10 cellular contexts compared by ENCODE assay signal in the genomic region with DNA sequence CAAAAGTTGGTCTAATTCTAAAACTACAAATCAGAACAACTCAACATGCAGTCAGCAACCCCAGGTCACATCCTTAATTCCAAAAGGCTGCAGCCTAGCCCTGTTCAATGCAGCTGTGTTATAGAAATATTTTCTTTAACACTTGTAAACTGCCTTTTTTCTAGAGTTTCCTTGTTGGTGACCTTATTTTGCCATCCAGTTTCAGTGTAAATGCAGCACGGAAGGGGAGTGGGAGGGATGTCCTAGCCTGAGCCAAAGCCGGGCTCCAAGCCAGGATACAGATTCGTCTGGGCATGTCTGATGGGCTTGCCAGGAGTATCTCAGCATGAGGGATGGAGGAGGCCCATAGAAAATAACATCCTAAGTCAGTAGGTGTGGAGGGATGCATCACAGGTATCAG. TPM values are rescaled to one million over a fixed set of nuclear protein-coding genes. Genes with fewer than 3 reads are reported as not detected.
DNase-seq lines count a peak whose midpoint lies in the region; ATAC-seq, FAIRE-seq and TF ChIP-seq lines count a peak whose summit lies in the region.
"Had no signal": no experiment of that assay in that cellular context is flagged by ENCODE, and none has a peak within 500 bp of the region (broad histone marks: within the 10 kb centered on the region; RNA-seq: fewer than 3 reads in every experiment).

No MANE protein-coding gene starts in this region.

- ATAC-seq in right lobe of liver = peak in 3 of 4 donors; percentile 15 to 45 (median 26)
- ATAC-seq in GM19035 (IDR thresholded peaks at IDR 0.05; ENCODE audit: unreplicated experiment) = no peak

- TF ChIP-seq POLR2A in right lobe of liver (IDR thresholded peaks at IDR 0.05) = no peak

- no peak overlapping the region for H2AFZ ChIP-seq in ACC112 (ENCODE audit: low read length, unreplicated experiment)

- peak overlapping the region; percentile 60 for H3K27ac ChIP-seq in ACC112 (ENCODE audit: low read depth, low read length)
- H3K27ac ChIP-seq in right lobe of liver = no peak overlapping the region

- WGBS in right lobe of liver (ENCODE audit: insufficient coverage, low coverage, low lambda C conversion rate, missing lambda C conversion rate) = 4% methylated on average over 3 of the region's 3 CpGs

- no peaks in the 10 kb centered on the region for H3K9me3 ChIP-seq in right lobe of liver

- H3K4me3 ChIP-seq in ACC112 (ENCODE audit: low read depth, low read length) (no peak overlapping the region), bronchial epithelial cell (ENCODE audit: low read depth, low read length) (no peak overlapping the region), right lobe of liver (no peak overlapping the region)

- DNase-seq in NCI-H2081 (lab: John Stamatoyannopoulos, UW) (peak; percentile 86 to 96), bronchial epithelial cell (ENCODE audit: low read depth) (peak; percentile 91), right lobe of liver (peak in 1 of 3 donors; percentile 66), foreskin melanocyte (no peak), 8988T (no peak), HUDEP-2 (lab: John Stamatoyannopoulos, UW; ENCODE audit: unreplicated experiment in 76 of 76) (no peak)
- DNase-seq: AML-193 had no signal

- H3K27me3 ChIP-seq in ACC112 (ENCODE audit: insufficient read depth, low read length) (no peaks in the 10 kb centered on the region), bronchial epithelial cell (ENCODE audit: control insufficient read depth, insufficient read depth, low read length) (no peaks in the 10 kb centered on the region), right lobe of liver (no peaks in the 10 kb centered on the region)

- peaks cover 31% of the 10 kb centered on the region for H3K4me1 ChIP-seq in ACC112 (ENCODE audit: control insufficient read depth, insufficient read depth, low read length, unreplicated experiment)
- peaks cover 0 to 44% (median 15%) of the 10 kb centered on the region in 4 donors for H3K4me1 ChIP-seq in right lobe of liver

- TF ChIP-seq CTCF in bronchial epithelial cell (IDR thresholded peaks at IDR 0.05; ENCODE audit: insufficient read depth, low read length, severe bottlenecking) = no peak
- TF ChIP-seq CTCF in right lobe of liver (IDR thresholded peaks at IDR 0.05) = no peak

- intact Hi-C loops in right lobe of liver (cut with DNase I) = no loop called here

- H3K36me3 ChIP-seq in ACC112 (ENCODE audit: insufficient read depth, low read length) (no peaks in the 10 kb centered on the region), bronchial epithelial cell (ENCODE audit: control insufficient read depth, insufficient read depth, low read length) (no peaks in the 10 kb centered on the region), right lobe of liver (no peaks in the 10 kb centered on the region)

- H3K79me2 ChIP-seq in ACC112 (ENCODE audit: control insufficient read depth, insufficient read depth, low read length, unreplicated experiment) = no peaks in the 10 kb centered on the region

- FAIRE-seq in bronchial epithelial cell (lab: Jason Lieb, UNC) = no peak
- FAIRE-seq: TTC549 had no signal

RNA-seq across cellular contexts. Expression of a gene that starts 17.7 kb away (rescaled TPM):
- total RNA-seq in bronchial epithelial cell = 87.7 and 104 TPM in 2 replicates
- 10 to 100 TPM; 28.4 to 36.5 (median 32.4) TPM for total RNA-seq in right lobe of liver

Comparison
In these comparisons a context has a peak if more than half of its experiments do, and no peak if none do; other contexts are left out.
1. DNase-seq: peak in NCI-H2081 (2 of 2) and bronchial epithelial cell (single experiment); none in foreskin melanocyte (single experiment), 8988T (single experiment) and HUDEP-2 (0 of 76).